Comparison of ENCODE assay signal across 1 cellular context in the genomic region with DNA sequence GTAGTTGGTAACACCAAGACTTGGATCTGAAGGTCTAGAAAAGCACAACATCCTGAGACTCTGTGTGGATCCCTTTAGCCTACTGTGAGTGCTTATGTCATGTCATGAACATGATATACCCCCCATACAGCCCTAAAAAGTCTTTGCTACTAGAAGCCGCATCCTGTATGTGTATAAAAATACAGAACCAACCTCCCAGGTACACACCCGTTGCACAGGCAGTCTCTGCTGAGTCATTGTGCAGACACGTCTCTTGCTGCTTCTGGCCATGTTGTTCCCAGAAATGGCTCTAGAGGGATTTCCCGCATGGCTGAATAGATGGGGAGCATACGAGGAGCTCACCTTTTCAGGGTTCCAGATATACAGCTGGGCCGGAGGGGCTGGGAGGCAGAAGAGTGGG.
TF ChIP-seq lines count a peak whose summit lies in the region.

No MANE protein-coding gene starts in this region.

TF ChIP-seq in K562, 482 proteins besides CTCF, POLR2A, EP300 and RAD21 (continued from another document and continues in another):
- TF ChIP-seq, protein P1, sequence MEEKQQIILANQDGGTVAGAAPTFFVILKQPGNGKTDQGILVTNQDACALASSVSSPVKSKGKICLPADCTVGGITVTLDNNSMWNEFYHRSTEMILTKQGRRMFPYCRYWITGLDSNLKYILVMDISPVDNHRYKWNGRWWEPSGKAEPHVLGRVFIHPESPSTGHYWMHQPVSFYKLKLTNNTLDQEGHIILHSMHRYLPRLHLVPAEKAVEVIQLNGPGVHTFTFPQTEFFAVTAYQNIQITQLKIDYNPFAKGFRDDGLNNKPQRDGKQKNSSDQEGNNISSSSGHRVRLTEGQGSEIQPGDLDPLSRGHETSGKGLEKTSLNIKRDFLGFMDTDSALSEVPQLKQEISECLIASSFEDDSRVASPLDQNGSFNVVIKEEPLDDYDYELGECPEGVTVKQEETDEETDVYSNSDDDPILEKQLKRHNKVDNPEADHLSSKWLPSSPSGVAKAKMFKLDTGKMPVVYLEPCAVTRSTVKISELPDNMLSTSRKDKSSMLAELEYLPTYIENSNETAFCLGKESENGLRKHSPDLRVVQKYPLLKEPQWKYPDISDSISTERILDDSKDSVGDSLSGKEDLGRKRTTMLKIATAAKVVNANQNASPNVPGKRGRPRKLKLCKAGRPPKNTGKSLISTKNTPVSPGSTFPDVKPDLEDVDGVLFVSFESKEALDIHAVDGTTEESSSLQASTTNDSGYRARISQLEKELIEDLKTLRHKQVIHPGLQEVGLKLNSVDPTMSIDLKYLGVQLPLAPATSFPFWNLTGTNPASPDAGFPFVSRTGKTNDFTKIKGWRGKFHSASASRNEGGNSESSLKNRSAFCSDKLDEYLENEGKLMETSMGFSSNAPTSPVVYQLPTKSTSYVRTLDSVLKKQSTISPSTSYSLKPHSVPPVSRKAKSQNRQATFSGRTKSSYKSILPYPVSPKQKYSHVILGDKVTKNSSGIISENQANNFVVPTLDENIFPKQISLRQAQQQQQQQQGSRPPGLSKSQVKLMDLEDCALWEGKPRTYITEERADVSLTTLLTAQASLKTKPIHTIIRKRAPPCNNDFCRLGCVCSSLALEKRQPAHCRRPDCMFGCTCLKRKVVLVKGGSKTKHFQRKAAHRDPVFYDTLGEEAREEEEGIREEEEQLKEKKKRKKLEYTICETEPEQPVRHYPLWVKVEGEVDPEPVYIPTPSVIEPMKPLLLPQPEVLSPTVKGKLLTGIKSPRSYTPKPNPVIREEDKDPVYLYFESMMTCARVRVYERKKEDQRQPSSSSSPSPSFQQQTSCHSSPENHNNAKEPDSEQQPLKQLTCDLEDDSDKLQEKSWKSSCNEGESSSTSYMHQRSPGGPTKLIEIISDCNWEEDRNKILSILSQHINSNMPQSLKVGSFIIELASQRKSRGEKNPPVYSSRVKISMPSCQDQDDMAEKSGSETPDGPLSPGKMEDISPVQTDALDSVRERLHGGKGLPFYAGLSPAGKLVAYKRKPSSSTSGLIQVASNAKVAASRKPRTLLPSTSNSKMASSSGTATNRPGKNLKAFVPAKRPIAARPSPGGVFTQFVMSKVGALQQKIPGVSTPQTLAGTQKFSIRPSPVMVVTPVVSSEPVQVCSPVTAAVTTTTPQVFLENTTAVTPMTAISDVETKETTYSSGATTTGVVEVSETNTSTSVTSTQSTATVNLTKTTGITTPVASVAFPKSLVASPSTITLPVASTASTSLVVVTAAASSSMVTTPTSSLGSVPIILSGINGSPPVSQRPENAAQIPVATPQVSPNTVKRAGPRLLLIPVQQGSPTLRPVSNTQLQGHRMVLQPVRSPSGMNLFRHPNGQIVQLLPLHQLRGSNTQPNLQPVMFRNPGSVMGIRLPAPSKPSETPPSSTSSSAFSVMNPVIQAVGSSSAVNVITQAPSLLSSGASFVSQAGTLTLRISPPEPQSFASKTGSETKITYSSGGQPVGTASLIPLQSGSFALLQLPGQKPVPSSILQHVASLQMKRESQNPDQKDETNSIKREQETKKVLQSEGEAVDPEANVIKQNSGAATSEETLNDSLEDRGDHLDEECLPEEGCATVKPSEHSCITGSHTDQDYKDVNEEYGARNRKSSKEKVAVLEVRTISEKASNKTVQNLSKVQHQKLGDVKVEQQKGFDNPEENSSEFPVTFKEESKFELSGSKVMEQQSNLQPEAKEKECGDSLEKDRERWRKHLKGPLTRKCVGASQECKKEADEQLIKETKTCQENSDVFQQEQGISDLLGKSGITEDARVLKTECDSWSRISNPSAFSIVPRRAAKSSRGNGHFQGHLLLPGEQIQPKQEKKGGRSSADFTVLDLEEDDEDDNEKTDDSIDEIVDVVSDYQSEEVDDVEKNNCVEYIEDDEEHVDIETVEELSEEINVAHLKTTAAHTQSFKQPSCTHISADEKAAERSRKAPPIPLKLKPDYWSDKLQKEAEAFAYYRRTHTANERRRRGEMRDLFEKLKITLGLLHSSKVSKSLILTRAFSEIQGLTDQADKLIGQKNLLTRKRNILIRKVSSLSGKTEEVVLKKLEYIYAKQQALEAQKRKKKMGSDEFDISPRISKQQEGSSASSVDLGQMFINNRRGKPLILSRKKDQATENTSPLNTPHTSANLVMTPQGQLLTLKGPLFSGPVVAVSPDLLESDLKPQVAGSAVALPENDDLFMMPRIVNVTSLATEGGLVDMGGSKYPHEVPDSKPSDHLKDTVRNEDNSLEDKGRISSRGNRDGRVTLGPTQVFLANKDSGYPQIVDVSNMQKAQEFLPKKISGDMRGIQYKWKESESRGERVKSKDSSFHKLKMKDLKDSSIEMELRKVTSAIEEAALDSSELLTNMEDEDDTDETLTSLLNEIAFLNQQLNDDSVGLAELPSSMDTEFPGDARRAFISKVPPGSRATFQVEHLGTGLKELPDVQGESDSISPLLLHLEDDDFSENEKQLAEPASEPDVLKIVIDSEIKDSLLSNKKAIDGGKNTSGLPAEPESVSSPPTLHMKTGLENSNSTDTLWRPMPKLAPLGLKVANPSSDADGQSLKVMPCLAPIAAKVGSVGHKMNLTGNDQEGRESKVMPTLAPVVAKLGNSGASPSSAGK (IDR thresholded peaks at IDR 0.05), result peak; percentile 23; the same call in 1 of the 2 replicates
- TF ChIP-seq ZNF212 (CRISPR knock-in tag; IDR thresholded peaks at IDR 0.05) (no peak), ZNF785 (CRISPR knock-in tag; IDR thresholded peaks at IDR 0.05) (no peak), ZNF592 (IDR thresholded peaks at IDR 0.05) (peak; percentile 49; the same call in 1 of the 2 replicates), CXXC5 (CRISPR knock-in tag; IDR thresholded peaks at IDR 0.05) (no peak), POLR3A (IDR thresholded peaks at IDR 0.05; ENCODE audit: borderline replicate concordance, extremely low read depth, insufficient read depth, insufficient read length) (no peak), ATF7 (IDR thresholded peaks at IDR 0.05) (no peak), PRDM10 (IDR thresholded peaks at IDR 0.05; ENCODE audit: partially characterized antibody) (peak; percentile 81), BACH1 (tag; IDR thresholded peaks at IDR 0.05) (0 out of 2 replicates have a peak, but pooled peaks have one; percentile 53), TEAD1 (CRISPR knock-in tag; IDR thresholded peaks at IDR 0.05) (no peak), ZNF316 (IDR thresholded peaks at IDR 0.05) (peak; percentile 78), TAF9B (IDR thresholded peaks at IDR 0.05; ENCODE audit: partially characterized antibody) (no peak), GMEB1 (CRISPR knock-in tag; IDR thresholded peaks at IDR 0.05) (no peak), MEIS2 (IDR thresholded peaks at IDR 0.05; ENCODE audit: partially characterized antibody) (no peak), HNRNPLL (IDR thresholded peaks at IDR 0.05; ENCODE audit: low read depth, low read length, poor library complexity, severe bottlenecking) (no peak)
- TF ChIP-seq, protein P2, sequence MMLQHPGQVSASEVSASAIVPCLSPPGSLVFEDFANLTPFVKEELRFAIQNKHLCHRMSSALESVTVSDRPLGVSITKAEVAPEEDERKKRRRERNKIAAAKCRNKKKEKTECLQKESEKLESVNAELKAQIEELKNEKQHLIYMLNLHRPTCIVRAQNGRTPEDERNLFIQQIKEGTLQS (IDR thresholded peaks at IDR 0.05), result no peak
- TF ChIP-seq, protein P2 (CRISPR knock-in tag; conservative IDR thresholded peaks at IDR 0.05), result no peak
- TF ChIP-seq, protein P3, sequence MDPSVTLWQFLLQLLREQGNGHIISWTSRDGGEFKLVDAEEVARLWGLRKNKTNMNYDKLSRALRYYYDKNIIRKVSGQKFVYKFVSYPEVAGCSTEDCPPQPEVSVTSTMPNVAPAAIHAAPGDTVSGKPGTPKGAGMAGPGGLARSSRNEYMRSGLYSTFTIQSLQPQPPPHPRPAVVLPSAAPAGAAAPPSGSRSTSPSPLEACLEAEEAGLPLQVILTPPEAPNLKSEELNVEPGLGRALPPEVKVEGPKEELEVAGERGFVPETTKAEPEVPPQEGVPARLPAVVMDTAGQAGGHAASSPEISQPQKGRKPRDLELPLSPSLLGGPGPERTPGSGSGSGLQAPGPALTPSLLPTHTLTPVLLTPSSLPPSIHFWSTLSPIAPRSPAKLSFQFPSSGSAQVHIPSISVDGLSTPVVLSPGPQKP (CRISPR knock-in tag; IDR thresholded peaks at IDR 0.05), result no peak
- TF ChIP-seq, protein P4, sequence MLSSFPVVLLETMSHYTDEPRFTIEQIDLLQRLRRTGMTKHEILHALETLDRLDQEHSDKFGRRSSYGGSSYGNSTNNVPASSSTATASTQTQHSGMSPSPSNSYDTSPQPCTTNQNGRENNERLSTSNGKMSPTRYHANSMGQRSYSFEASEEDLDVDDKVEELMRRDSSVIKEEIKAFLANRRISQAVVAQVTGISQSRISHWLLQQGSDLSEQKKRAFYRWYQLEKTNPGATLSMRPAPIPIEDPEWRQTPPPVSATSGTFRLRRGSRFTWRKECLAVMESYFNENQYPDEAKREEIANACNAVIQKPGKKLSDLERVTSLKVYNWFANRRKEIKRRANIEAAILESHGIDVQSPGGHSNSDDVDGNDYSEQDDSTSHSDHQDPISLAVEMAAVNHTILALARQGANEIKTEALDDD (IDR thresholded peaks at IDR 0.05), result no peak
- TF ChIP-seq, protein P5, sequence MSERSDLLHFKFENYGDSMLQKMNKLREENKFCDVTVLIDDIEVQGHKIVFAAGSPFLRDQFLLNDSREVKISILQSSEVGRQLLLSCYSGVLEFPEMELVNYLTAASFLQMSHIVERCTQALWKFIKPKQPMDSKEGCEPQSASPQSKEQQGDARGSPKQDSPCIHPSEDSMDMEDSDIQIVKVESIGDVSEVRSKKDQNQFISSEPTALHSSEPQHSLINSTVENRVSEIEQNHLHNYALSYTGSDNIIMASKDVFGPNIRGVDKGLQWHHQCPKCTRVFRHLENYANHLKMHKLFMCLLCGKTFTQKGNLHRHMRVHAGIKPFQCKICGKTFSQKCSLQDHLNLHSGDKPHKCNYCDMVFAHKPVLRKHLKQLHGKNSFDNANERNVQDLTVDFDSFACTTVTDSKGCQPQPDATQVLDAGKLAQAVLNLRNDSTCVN (CRISPR knock-in tag; IDR thresholded peaks at IDR 0.05), result no peak
